In genomic region chr7:73908123-73908611, GRCh38 we compare ENCODE assay signal across 17 cellular contexts. TPM values are rescaled to one million over a fixed set of nuclear protein-coding genes. Genes with fewer than 3 reads are reported as not detected.
"Had no signal": no experiment of that assay in that cellular context is flagged by ENCODE, and none has a peak within 500 bp of the region (broad histone marks: within the 10 kb centered on the region; RNA-seq: fewer than 3 reads in every experiment).

No MANE protein-coding gene starts in this region.

- H3K27me3 ChIP-seq: cardiac muscle cell, colonic mucosa, esophagus squamous epithelium, neutrophil, right atrium auricular region, testis had no signal

- H3K9me3 Mint-ChIP-seq: activated naive CD4-positive, alpha-beta T cell treated with anti-CD3 and anti-CD28 coated beads, Interleukin-2, amount 50 U/mL, for 72 hours; stimulated activated naive CD8-positive, alpha-beta T cell treated with anti-CD3 and anti-CD28 coated beads, Interleukin-15, Interleukin-2, amounts not matched to agents 100 ng/mL and 50 ng/mL, for 24 hours had no signal

- DNase-seq: activated CD4-positive, CD25-positive, alpha-beta regulatory T cell treated with anti-CD3 and anti-CD28 coated beads, Interleukin-2, amount 50 U/mL, for 72 hours; activated T-cell treated with anti-CD3 and anti-CD28 coated beads, Interleukin-2, amount 50 U/mL, for 1 hour; colonic mucosa; esophagus squamous epithelium; small intestine; T-helper 9 cell; testis had no signal

- H3K27me3 Mint-ChIP-seq: stimulated activated naive CD8-positive, alpha-beta T cell treated with anti-CD3 and anti-CD28 coated beads, Interleukin-15, Interleukin-2, amounts not matched to agents 100 ng/mL and 50 ng/mL, for 24 hours had no signal

- H3K4me3 ChIP-seq: cardiac muscle cell, colonic mucosa, esophagus squamous epithelium, lung, right atrium auricular region, testis had no signal

- H3K36me3 Mint-ChIP-seq: activated naive CD4-positive, alpha-beta T cell treated with anti-CD3 and anti-CD28 coated beads, Interleukin-2, amount 50 U/mL, for 72 hours had no signal

- H3K9me3 ChIP-seq: colonic mucosa, esophagus squamous epithelium, neutrophil, right atrium auricular region, testis had no signal

- H3K36me3 ChIP-seq: cardiac muscle cell, colonic mucosa, esophagus squamous epithelium, neutrophil, right atrium auricular region had no signal

- H3K4me3 Mint-ChIP-seq: stimulated activated naive CD8-positive, alpha-beta T cell treated with anti-CD3 and anti-CD28 coated beads, Interleukin-15, Interleukin-2, amounts not matched to agents 100 ng/mL and 50 ng/mL, for 24 hours had no signal

- ATAC-seq: activated naive CD4-positive, alpha-beta T cell treated with anti-CD3 and anti-CD28 coated beads, Interleukin-2, amount 50 U/mL, for 72 hours had no signal

- H3K4me1 ChIP-seq: colonic mucosa, testis had no signal

- H3K27ac Mint-ChIP-seq: activated naive CD4-positive, alpha-beta T cell treated with anti-CD3 and anti-CD28 coated beads, Interleukin-2, amount 50 U/mL, for 72 hours; stimulated activated naive CD8-positive, alpha-beta T cell treated with anti-CD3 and anti-CD28 coated beads, Interleukin-15, Interleukin-2, amounts not matched to agents 100 ng/mL and 50 ng/mL, for 24 hours had no signal

- H3K27ac ChIP-seq: cardiac muscle cell, colonic mucosa, esophagus squamous epithelium, neutrophil, right atrium auricular region, testis had no signal

RNA-seq across cellular contexts. Expression of gene TMEM270, which starts 47.2 kb away (rescaled TPM):
- total RNA-seq: activated naive CD4-positive, alpha-beta T cell treated with anti-CD3 and anti-CD28 coated beads, Interleukin-2, amount 50 U/mL, for 72 hours; cardiac muscle cell; colonic mucosa; esophagus squamous epithelium; fibroblast of villous mesenchyme; left cardiac atrium; right atrium auricular region; SK-MEL-5; ureter had no signal
